ENCODE assay signal across 8 cellular contexts in the genomic region with DNA sequence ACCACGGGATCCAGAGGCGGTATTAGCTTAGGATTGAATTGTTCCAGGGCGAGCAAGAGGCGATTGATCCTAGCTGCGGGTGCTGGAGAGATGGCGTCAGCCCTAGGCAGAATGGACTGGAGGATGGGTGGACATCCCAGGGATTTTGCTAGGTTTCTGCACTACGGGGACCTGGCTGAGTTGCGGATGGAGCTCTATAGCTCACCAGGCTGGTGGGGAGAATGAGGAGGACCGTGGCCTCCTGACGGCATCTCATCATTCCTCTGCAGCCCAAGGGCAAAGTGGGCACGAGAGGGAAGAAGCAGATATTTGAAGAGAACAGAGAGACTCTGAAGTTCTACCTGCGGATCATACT. TPM values are rescaled to one million over a fixed set of nuclear protein-coding genes. Genes with fewer than 3 reads are reported as not detected.
DNase-seq lines count a peak whose midpoint lies in the region; ATAC-seq and TF ChIP-seq lines count a peak whose summit lies in the region.

No MANE protein-coding gene starts in this region.

- peaks cover 5% of the 10 kb centered on the region for H3K36me3 Mint-ChIP-seq in mesothelial cell of epicardium

- BruUV-seq in mammary epithelial cell (replicated peaks; lab: Mats Ljungman, UMichigan), result no TSS peak

- in situ Hi-C loops in mammary epithelial cell (cut with MboI; ENCODE audit: low sequenced_read_pairs in 2 of 2), result no loop called here

- H3K9ac ChIP-seq in mammary epithelial cell (ENCODE audit: insufficient read depth, low read length), result peak overlapping the region; percentile 95

- dilution Hi-C loops in mammary epithelial cell (cut with HindIII; ENCODE audit: low sequenced_read_pairs), result no loop called here

- TF ChIP-seq POLR2A in vagina (IDR thresholded peaks at IDR 0.05), result no peak

- no peaks in the 10 kb centered on the region for H3K27me3 ChIP-seq in mammary epithelial cell (ENCODE audit: insufficient read depth, low read length)
- H3K27me3 ChIP-seq in vagina, result no peaks in the 10 kb centered on the region

- peak overlapping the region; percentile 92 for H2AFZ ChIP-seq in mammary epithelial cell (ENCODE audit: low read depth, low read length)

- H3K36me3 ChIP-seq in mammary epithelial cell (ENCODE audit: insufficient read depth, low read length), result peaks cover 17% of the 10 kb centered on the region
- peaks cover 0 to 38% of the 10 kb centered on the region in 2 donors for H3K36me3 ChIP-seq in vagina

- ATAC-seq in Right ventricle myocardium inferior (no peak), left ventricle myocardium superior (no peak)

- H3K4me2 ChIP-seq in mammary epithelial cell (ENCODE audit: insufficient read depth, low read depth, low read length), result peak overlapping the region; percentile 92

- WGBS in mammary epithelial cell (ENCODE audit: low coverage, missing lambda C conversion rate), result 0% methylated on average over 12 of the region's 12 CpGs

- peak overlapping the region; percentile 98 for H3K27ac Mint-ChIP-seq in mesothelial cell of epicardium

- H3K27me3 Mint-ChIP-seq in mesothelial cell of epicardium (ENCODE audit: low read depth), result no peaks in the 10 kb centered on the region

- H4K20me1 ChIP-seq in mammary epithelial cell (ENCODE audit: insufficient read depth, low read length), result no peaks in the 10 kb centered on the region

- peak; percentile 51 for DNase-seq in Right ventricle myocardium inferior (ENCODE audit: missing footprints)
- DNase-seq in left ventricle myocardium superior, result no peak
- no peak for DNase-seq in mammary epithelial cell
- DNase-seq in mesothelial cell of epicardium (ENCODE audit: low spot score in 2 of 2, unreplicated experiment in 2 of 2), result no peak
- no peak for DNase-seq in vagina (ENCODE audit: extremely low spot score in 2 of 2)
- DNase-seq in NCI-H2171 treated with DMSO at 0.1 percent for 48 hours (lab: John Stamatoyannopoulos, UW), result no peak
- no peak for DNase-seq in iPS-NIHi7 (ENCODE audit: extremely low spot score)
- DNase-seq in Ammon's horn (ENCODE audit: low spot score), result no peak

- H3K4me1 ChIP-seq in mammary epithelial cell (ENCODE audit: insufficient read depth, low read length), result peaks cover 11% of the 10 kb centered on the region
- peaks cover 21% of the 10 kb centered on the region for H3K4me1 ChIP-seq in vagina

- H3K4me1 Mint-ChIP-seq in mesothelial cell of epicardium, result peaks cover 23% of the 10 kb centered on the region

- H3K27ac ChIP-seq in mammary epithelial cell (ENCODE audit: insufficient read depth, low read depth, low read length) (peak overlapping the region; percentile 73), vagina (peak overlapping the region; percentile 83)

- peaks cover 27% of the 10 kb centered on the region for H3K79me2 ChIP-seq in mammary epithelial cell (ENCODE audit: insufficient read depth, low read length)

- intact Hi-C loops in Right ventricle myocardium inferior (cut with DNase I) (loop anchor here (1.0 kb wide), 2 partner anchors 17 to 35 kb away; partner anchors contain the start of gene E2F4), left ventricle myocardium superior (cut with micrococcal nuclease) (no loop called here), mammary epithelial cell (cut with micrococcal nuclease) (loop anchor here (1.0 kb wide), 2 partner anchors 19 to 28 kb away; partner anchors contain the start of gene ELMO3), vagina (cut with DNase I) (no loop called here)

- H3K9me3 ChIP-seq in mammary epithelial cell (replicated peaks; ENCODE audit: insufficient read depth, low read length) (no peaks in the 10 kb centered on the region), vagina (no peaks in the 10 kb centered on the region)

- no peak for TF ChIP-seq CTCF in mammary epithelial cell (conservative IDR thresholded peaks at IDR 0.05 in 1 of 2, IDR thresholded peaks at IDR 0.05 in 1 of 2; ENCODE audit: extremely low read depth in 1 of 2, insufficient read depth in 1 of 2, low read depth in 1 of 2, low read length in 2 of 2)
- no peak for TF ChIP-seq CTCF in mesothelial cell of epicardium (IDR thresholded peaks at IDR 0.05; ENCODE audit: unreplicated experiment)
- no peak for TF ChIP-seq CTCF in vagina (IDR thresholded peaks at IDR 0.05)

- CTCF ChIA-PET in mammary epithelial cell (lab: Charles Lee; ENCODE audit: low non-redundant PET), result interaction anchor here (1.0 kb wide), 1 partner anchor 17 kb away, joined by 4 read pairs; no protein-coding TSS in a partner anchor

- peak overlapping the region; percentile 100 for H3K4me3 Mint-ChIP-seq in mesothelial cell of epicardium

- no peaks in the 10 kb centered on the region for H3K9me3 Mint-ChIP-seq in mesothelial cell of epicardium

- H3K4me3 ChIP-seq in mammary epithelial cell (replicated peaks in 1 of 3; ENCODE audit: insufficient read depth in 1 of 3, low read depth in 2 of 3, low read length in 3 of 3) (peak overlapping the region; percentile 71 to 98 (median 86)), vagina (peak overlapping the region; percentile 96)

RNA-seq across cellular contexts. Expression of gene TMEM208, which starts 0.6 kb away (rescaled TPM):
- 12.5 TPM for total RNA-seq in Right ventricle myocardium inferior
- total RNA-seq in left ventricle myocardium superior, result 11.7 TPM
- total RNA-seq in mammary epithelial cell, result 10 to 100 TPM; 24.5 to 43.1 TPM
- 62.9 TPM for polyA plus RNA-seq in mammary epithelial cell
- 54.5 TPM for polyA minus RNA-seq in mammary epithelial cell
- 35.8 to 38.4 TPM (median 36.3 TPM) in 3 replicates for total RNA-seq in mesothelial cell of epicardium
- 48.9 TPM for total RNA-seq in vagina

RNA-seq across cellular contexts. Expression of gene FHOD1, which starts 19.7 kb away (rescaled TPM):
- total RNA-seq in Right ventricle myocardium inferior (15.3 TPM), left ventricle myocardium superior (14.5 TPM), mammary epithelial cell (10 to 100 TPM in 1 of 2 donors, 1 to 10 TPM in 1; 6.7 to 38.7 TPM), mesothelial cell of epicardium (28.2 to 28.7 TPM (median 28.3 TPM) in 3 replicates), vagina (17.2 TPM)
- 31.6 TPM for polyA plus RNA-seq in mammary epithelial cell
- polyA minus RNA-seq in mammary epithelial cell, result 25.9 TPM

RNA-seq across cellular contexts. Expression of gene SLC9A5, which starts 21.2 kb away (rescaled TPM):
- total RNA-seq in Right ventricle myocardium inferior, result 0.84 TPM
- total RNA-seq in left ventricle myocardium superior, result 1.2 TPM
- total RNA-seq in mammary epithelial cell, result 1 to 10 TPM in 1 of 2 donors, under 1 TPM in 1; 0.67 to 1.7 TPM
- 0.37 TPM for polyA plus RNA-seq in mammary epithelial cell
- not detected for polyA minus RNA-seq in mammary epithelial cell
- total RNA-seq in mesothelial cell of epicardium, result 2.9 to 3.5 TPM (median 3.3 TPM) in 3 replicates
- total RNA-seq in vagina, result 0.49 TPM

RNA-seq across cellular contexts. Expression of gene ELMO3, which starts 28.6 kb away (rescaled TPM):
- total RNA-seq in Right ventricle myocardium inferior, result 0.89 TPM
- total RNA-seq in left ventricle myocardium superior, result 0.79 TPM
- 10 to 100 TPM; 25.8 to 29.0 TPM for total RNA-seq in mammary epithelial cell
- 37.4 TPM for polyA plus RNA-seq in mammary epithelial cell
- polyA minus RNA-seq in mammary epithelial cell, result 21.3 TPM
- total RNA-seq in mesothelial cell of epicardium, result 9.3 to 10.0 TPM (median 9.7 TPM) in 3 replicates
- 21.6 TPM for total RNA-seq in vagina

RNA-seq across cellular contexts. Expression of gene E2F4, which starts 35.6 kb away (rescaled TPM):
- 36.9 TPM for total RNA-seq in Right ventricle myocardium inferior
- total RNA-seq in left ventricle myocardium superior, result 35.7 TPM
- 10 to 100 TPM; 48.8 to 64.4 TPM for total RNA-seq in mammary epithelial cell
- polyA plus RNA-seq in mammary epithelial cell, result 88.7 TPM
- 115 TPM for polyA minus RNA-seq in mammary epithelial cell
- 78.3 to 80.2 TPM (median 79.5 TPM) in 3 replicates for total RNA-seq in mesothelial cell of epicardium
- 78.1 TPM for total RNA-seq in vagina

Comparison
In these comparisons a context has a peak if more than half of its experiments do, and no peak if none do; other contexts are left out.
1. intact Hi-C loops: an anchor here in Right ventricle myocardium inferior (1.0 kb wide) and mammary epithelial cell (1.0 kb wide); none called in left ventricle myocardium superior and vagina.